In the genomic region with DNA sequence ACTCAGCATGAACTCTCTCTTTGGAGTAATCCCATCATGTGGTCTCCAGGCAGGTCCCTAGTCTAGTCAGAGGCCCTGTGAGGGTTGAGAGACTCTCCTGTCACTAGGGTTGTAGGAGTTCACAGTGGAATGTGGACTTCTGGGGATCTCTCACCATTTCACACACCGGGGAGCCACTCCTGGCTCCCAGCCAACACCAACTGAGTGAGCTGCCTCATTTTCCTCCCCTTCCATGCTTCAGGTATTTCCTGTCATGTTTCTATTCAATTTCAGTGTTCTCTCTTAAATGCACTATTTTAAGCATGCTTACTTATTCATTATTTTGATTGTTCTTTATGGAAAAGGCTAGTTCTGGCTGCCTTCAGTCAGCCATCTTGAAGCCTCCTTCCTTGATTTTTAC, we compare ENCODE assay signal across 29 cellular contexts.
"Had no signal": no experiment of that assay in that cellular context is flagged by ENCODE, and none has a peak within 500 bp of the region (broad histone marks: within the 10 kb centered on the region; RNA-seq: fewer than 3 reads in every experiment).

No MANE protein-coding gene starts in this region.

- H3K4me3 ChIP-seq: esophagus muscularis mucosa, gastrocnemius medialis, heart right ventricle had no signal

- H3K27ac ChIP-seq: brain microvascular endothelial cell, esophagus muscularis mucosa, foreskin keratinocyte, gastrocnemius medialis, heart right ventricle, VCaP had no signal

- H3K36me3 ChIP-seq: brain microvascular endothelial cell, esophagus muscularis mucosa, gastrocnemius medialis, heart right ventricle had no signal

- H3K9me3 ChIP-seq: gastrocnemius medialis had no signal

- ATAC-seq: activated CD8-positive, alpha-beta T cell treated with anti-CD3 and anti-CD28 coated beads for 36 hours; activated T-cell treated with anti-CD3 and anti-CD28 coated beads, Interleukin-2, amount 50 U/mL, for 4 hours; activated T-helper 17 cell treated with anti-CD3 and anti-CD28 coated beads, Interleukin-2, amount 50 U/mL, for 72 hours; effector memory CD8-positive, alpha-beta T cell; foreskin keratinocyte; gastrocnemius medialis; heart right ventricle; WTC11 had no signal

- H3K4me1 ChIP-seq: esophagus muscularis mucosa, foreskin keratinocyte, gastrocnemius medialis, heart right ventricle had no signal

- H3K27me3 ChIP-seq: brain microvascular endothelial cell, esophagus muscularis mucosa, foreskin keratinocyte, gastrocnemius medialis, heart right ventricle had no signal

- DNase-seq: activated CD4-positive, alpha-beta T cell treated with anti-CD3 and anti-CD28 coated beads for 1 hour; activated CD4-positive, alpha-beta T cell treated with anti-CD3 and anti-CD28 coated beads for 4 hours; activated CD4-positive, alpha-beta T cell treated with anti-CD3 and anti-CD28 coated beads, Interleukin-2, amount 50 U/mL, for 1 hour; activated CD4-positive, alpha-beta T cell treated with anti-CD3 and anti-CD28 coated beads, Interleukin-2, amount 50 U/mL, for 48 hours; activated CD8-positive, alpha-beta memory T cell treated with anti-CD3 and anti-CD28 coated beads for 24 hours; activated CD8-positive, alpha-beta T cell treated with anti-CD3 and anti-CD28 coated beads for 36 hours; activated effector memory CD4-positive, alpha-beta T cell treated with Interleukin-2 at 50 U/mL for 16 hours; activated gamma-delta T cell treated with Interleukin-2 at 50 U/mL for 16 hours; activated naive CD4-positive, alpha-beta T cell treated with anti-CD3 and anti-CD28 coated beads, Interleukin-2, amount 50 U/mL, for 16 hours; activated naive CD4-positive, alpha-beta T cell treated with Interleukin-2 at 50 U/mL for 16 hours; activated T-cell treated with anti-CD3 and anti-CD28 coated beads, Interleukin-2, amount 50 U/mL, for 4 hours; amniotic stem cell; anterior cingulate cortex; brain microvascular endothelial cell; cortex of kidney; dermis blood vessel endothelial cell; effector CD4-positive, alpha-beta T cell; effector memory CD8-positive, alpha-beta T cell; erythroblast; foreskin keratinocyte; gastrocnemius medialis; glutamatergic neuron; heart right ventricle; T-helper 1 cell; T-helper 2 cell had no signal
